ENCODE assay signal across 8 cellular contexts in the genomic region with DNA sequence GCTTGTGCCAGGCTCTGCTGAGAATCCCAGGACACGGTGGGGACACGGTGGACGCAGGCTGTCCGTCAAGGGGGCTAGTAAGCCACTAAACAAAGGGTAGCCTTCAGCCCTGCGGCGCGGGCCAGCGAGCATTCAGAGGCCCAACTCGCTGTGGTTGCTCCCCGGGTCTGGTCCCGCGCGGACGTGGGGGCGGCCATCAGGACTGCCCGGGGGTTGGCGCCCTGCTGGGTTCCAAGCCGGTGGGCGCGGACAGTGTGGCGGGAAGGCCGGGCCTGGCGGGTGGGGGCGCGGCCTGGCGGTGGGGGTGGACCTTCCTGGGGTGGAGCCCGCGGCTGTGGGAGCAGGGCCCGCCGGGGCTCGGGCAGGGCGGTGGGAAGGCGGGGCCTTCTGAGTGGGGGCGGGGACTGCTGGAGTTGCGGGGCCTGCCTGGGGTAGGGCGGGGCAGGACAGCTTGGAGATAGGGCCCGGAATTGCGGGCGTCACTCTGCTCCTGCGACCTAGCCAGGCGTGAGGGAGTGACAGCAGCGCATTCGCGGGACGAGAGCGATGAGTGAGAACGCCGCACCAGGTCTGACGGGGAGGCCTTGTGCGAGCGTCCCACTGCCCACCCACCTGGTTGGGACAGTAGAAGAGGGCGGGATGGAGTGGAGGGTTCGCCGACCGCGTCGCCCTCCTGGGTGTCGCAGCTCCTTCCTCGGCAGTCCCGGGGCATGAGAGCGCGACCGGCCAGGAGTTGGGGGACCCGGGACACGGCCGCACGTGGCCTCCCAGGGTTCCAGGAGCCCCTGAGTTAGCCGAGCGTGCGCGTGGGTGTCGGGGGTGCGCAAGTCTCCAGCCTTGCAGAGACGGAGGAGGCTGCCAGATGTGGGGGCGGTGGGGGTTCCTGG. TPM values are rescaled to one million over a fixed set of nuclear protein-coding genes. Genes with fewer than 3 reads are reported as not detected.
A peak's percentile ranks its signal among the peaks of the same experiment; 100 is the strongest.
DNase-seq lines count a peak whose midpoint lies in the region; TF ChIP-seq lines count a peak whose summit lies in the region.

A gene with protein sequence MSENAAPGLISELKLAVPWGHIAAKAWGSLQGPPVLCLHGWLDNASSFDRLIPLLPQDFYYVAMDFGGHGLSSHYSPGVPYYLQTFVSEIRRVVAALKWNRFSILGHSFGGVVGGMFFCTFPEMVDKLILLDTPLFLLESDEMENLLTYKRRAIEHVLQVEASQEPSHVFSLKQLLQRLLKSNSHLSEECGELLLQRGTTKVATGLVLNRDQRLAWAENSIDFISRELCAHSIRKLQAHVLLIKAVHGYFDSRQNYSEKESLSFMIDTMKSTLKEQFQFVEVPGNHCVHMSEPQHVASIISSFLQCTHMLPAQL (plus strand): TSS at position 482 of the 887 bp plus-strand sequence. CDS start 65 bp downstream, at position 547.

- H3K4me3 ChIP-seq in HAP-1 = peak within 1 kb of the TSS; percentile 37
- peak within 1 kb of the TSS; percentile 49 for H3K4me3 ChIP-seq in kidney epithelial cell (ENCODE audit: low read depth, low read length)

- peaks cover 6% of the 10 kb centered on the region for H3K9me3 ChIP-seq in HAP-1

- H3K36me3 ChIP-seq in HAP-1 (replicated peaks) (no peaks in the 10 kb centered on the region), kidney epithelial cell (ENCODE audit: control insufficient read depth, insufficient read depth, low read length) (no peaks in the 10 kb centered on the region)

- no peak for TF ChIP-seq CTCF in kidney epithelial cell (IDR thresholded peaks at IDR 0.05; ENCODE audit: insufficient read depth, low read length, poor library complexity, severe bottlenecking)

- in situ Hi-C loops in HAP-1 (cut with MboI; ENCODE audit: low sequenced_read_pairs) = no loop called here

- DNase-seq in D341Med (ENCODE audit: low spot score) (peak; percentile 90), HAP-1 (ENCODE audit: low spot score in 2 of 2) (peak; percentile 81 to 97), NCI-H1694 treated with DMSO at 0.1 percent for 48 hours (lab: John Stamatoyannopoulos, UW) (peak; percentile 38), cerebellum (ENCODE audit: low spot score) (peak; percentile 87), kidney epithelial cell (ENCODE audit: low read depth) (no peak), DMS79 treated with DMSO at 0.1 percent for 48 hours (lab: John Stamatoyannopoulos, UW) (no peak)
- peak; percentile 67 to 81 for DNase-seq in activated CD4-positive, alpha-beta T cell treated with anti-CD3 and anti-CD28 coated beads for 24 hours (ENCODE audit: low read depth in 2 of 2)
- peak; percentile 92 for DNase-seq in stimulated activated CD4-positive, alpha-beta T cell treated with anti-CD3 and anti-CD28 coated beads, Interleukin-15, amount 100 ng/mL, for 24 hours

- H3K27me3 ChIP-seq in HAP-1 (ENCODE audit: low read depth) = no peaks in the 10 kb centered on the region
- peaks cover 15% of the 10 kb centered on the region for H3K27me3 ChIP-seq in kidney epithelial cell (ENCODE audit: control insufficient read depth, insufficient read depth, low read length)

- H3K4me1 ChIP-seq in HAP-1 = peaks cover 14% of the 10 kb centered on the region

RNA-seq across cellular contexts. Expression of the gene that starts here (rescaled TPM):
- total RNA-seq in cerebellum (2.6 TPM), kidney epithelial cell (0.27 and 2.0 TPM in 2 replicates)

Comparison
In these comparisons a context has a peak if more than half of its experiments do, and no peak if none do; other contexts are left out.
1. DNase-seq: peak in D341Med (single experiment), HAP-1 (2 of 2), NCI-H1694 treated with DMSO at 0.1 percent for 48 hours (single experiment), activated CD4-positive, alpha-beta T cell treated with anti-CD3 and anti-CD28 coated beads for 24 hours (2 of 2), cerebellum (single experiment) and stimulated activated CD4-positive, alpha-beta T cell treated with anti-CD3 and anti-CD28 coated beads, Interleukin-15, amount 100 ng/mL, for 24 hours (single experiment); none in kidney epithelial cell (single experiment) and DMS79 treated with DMSO at 0.1 percent for 48 hours (single experiment).